In the genomic region with DNA sequence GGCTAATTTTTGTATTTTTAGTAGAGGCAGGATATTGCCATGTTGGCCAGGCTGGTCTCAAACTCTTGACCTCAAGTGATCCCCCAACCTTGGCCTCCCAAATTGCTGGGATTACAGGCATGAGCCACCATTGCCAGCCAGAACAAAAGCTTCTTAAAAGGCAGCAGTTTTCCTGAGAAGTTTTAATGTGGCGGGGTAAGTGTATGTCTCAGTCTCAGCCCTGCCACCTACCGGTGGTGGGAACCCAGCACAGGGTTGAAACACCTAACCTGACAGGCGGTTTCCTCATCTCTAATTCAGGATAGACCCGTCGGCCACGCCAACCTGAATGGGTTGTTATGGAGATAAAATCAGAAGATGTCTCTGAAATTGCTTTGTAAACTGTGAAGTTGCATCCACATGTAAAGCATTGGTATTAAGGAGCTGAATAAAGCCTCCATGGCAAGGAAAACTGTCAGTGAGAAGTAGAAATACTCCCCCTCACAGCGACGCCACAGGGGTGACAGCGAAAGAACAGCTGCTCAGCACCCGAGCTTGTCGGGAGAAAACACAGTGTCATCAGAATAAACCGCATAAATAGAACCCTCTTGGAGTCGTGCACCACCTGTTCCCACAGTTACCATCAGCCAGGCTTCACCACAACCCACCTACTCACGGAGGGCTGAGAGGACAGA, we compare ENCODE assay signal across 9 cellular contexts.
DNase-seq lines count a peak whose midpoint lies in the region; ATAC-seq and TF ChIP-seq lines count a peak whose summit lies in the region.
"Had no signal": no experiment of that assay in that cellular context is flagged by ENCODE, and none has a peak within 500 bp of the region (broad histone marks: within the 10 kb centered on the region; RNA-seq: fewer than 3 reads in every experiment).

No MANE protein-coding gene starts in this region.

- H3K27ac Mint-ChIP-seq in activated naive CD8-positive, alpha-beta T cell treated with anti-CD3 and anti-CD28 coated beads for 36 hours = no peak overlapping the region
- H3K27ac Mint-ChIP-seq in type B pancreatic cell = peak overlapping the region; percentile 39
- H3K27ac Mint-ChIP-seq: effector memory CD8-positive, alpha-beta T cell had no signal

- no peak overlapping the region for H3K4me3 Mint-ChIP-seq in activated naive CD8-positive, alpha-beta T cell treated with anti-CD3 and anti-CD28 coated beads for 36 hours
- no peak overlapping the region for H3K4me3 Mint-ChIP-seq in type B pancreatic cell
- H3K4me3 Mint-ChIP-seq: effector memory CD8-positive, alpha-beta T cell had no signal

- no peaks in the 10 kb centered on the region for H3K27me3 ChIP-seq in AG04450 (ENCODE audit: control insufficient read depth, insufficient read depth, low read length)

- POLR2A ChIA-PET in AG04450 (lab: Yijun Ruan, JAX) = no interaction called here

- H3K9me3 ChIP-seq in AG04450 (ENCODE audit: control insufficient read depth, insufficient read depth, low read length) = no peaks in the 10 kb centered on the region

- H3K27ac ChIP-seq in AG04450 (ENCODE audit: low read depth, low read length) = no peak overlapping the region

- H3K4me1 Mint-ChIP-seq in activated naive CD8-positive, alpha-beta T cell treated with anti-CD3 and anti-CD28 coated beads for 36 hours = no peaks in the 10 kb centered on the region
- H3K4me1 Mint-ChIP-seq in type B pancreatic cell (ENCODE audit: unreplicated experiment) = peaks cover 44% of the 10 kb centered on the region

- H3K9me3 Mint-ChIP-seq in activated naive CD8-positive, alpha-beta T cell treated with anti-CD3 and anti-CD28 coated beads for 36 hours = no peaks in the 10 kb centered on the region
- H3K9me3 Mint-ChIP-seq in type B pancreatic cell = peaks cover 6% of the 10 kb centered on the region
- H3K9me3 Mint-ChIP-seq: effector memory CD8-positive, alpha-beta T cell had no signal

- no peak overlapping the region for H3K4me3 ChIP-seq in AG04450 (ENCODE audit: low read depth, low read length)

- no peaks in the 10 kb centered on the region for H3K27me3 Mint-ChIP-seq in activated naive CD8-positive, alpha-beta T cell treated with anti-CD3 and anti-CD28 coated beads for 36 hours
- no peaks in the 10 kb centered on the region for H3K27me3 Mint-ChIP-seq in type B pancreatic cell

- CTCF ChIA-PET in AG04450 (lab: Charles Lee) = interaction anchor here (0.8 to 2.2 kb wide), 5 partner anchors 9 to 515 kb away, joined by 3 to 7 read pairs (median 3); no protein-coding TSS in a partner anchor

- ATAC-seq in GM18873 (IDR thresholded peaks at IDR 0.05; ENCODE audit: low FRiP score, unreplicated experiment) = no peak
- ATAC-seq in HG02970 (IDR thresholded peaks at IDR 0.05; ENCODE audit: low FRiP score, unreplicated experiment) = no peak
- ATAC-seq: effector memory CD8-positive, alpha-beta T cell had no signal

- TF ChIP-seq CTCF in AG04450 (IDR thresholded peaks at IDR 0.05; ENCODE audit: low read depth, low read length) = peak; percentile 51
- peak; percentile 79 for TF ChIP-seq CTCF in GM12874 (IDR thresholded peaks at IDR 0.05; ENCODE audit: insufficient read depth, low read depth, low read length)
- TF ChIP-seq CTCF in type B pancreatic cell (conservative IDR thresholded peaks at IDR 0.05) = peak; percentile 73

- H3K36me3 Mint-ChIP-seq in activated naive CD8-positive, alpha-beta T cell treated with anti-CD3 and anti-CD28 coated beads for 36 hours = no peaks in the 10 kb centered on the region
- no peaks in the 10 kb centered on the region for H3K36me3 Mint-ChIP-seq in type B pancreatic cell

- no peak for DNase-seq in AG04450 (ENCODE audit: low read depth, low spot score)
- DNase-seq in NCI-H146 treated with DMSO at 0.1 percent for 48 hours (lab: John Stamatoyannopoulos, UW; ENCODE audit: unreplicated experiment) = peak; percentile 27
- DNase-seq in activated naive CD8-positive, alpha-beta T cell treated with anti-CD3 and anti-CD28 coated beads for 36 hours = peak; percentile 3
- DNase-seq in iPS-NIHi7 (ENCODE audit: extremely low spot score) = peak; percentile 74
- no peak for DNase-seq in type B pancreatic cell (ENCODE audit: extremely low spot score, unreplicated experiment)

Comparison
In these comparisons a context has a peak if more than half of its experiments do, and no peak if none do; other contexts are left out.
1. DNase-seq: peak in NCI-H146 treated with DMSO at 0.1 percent for 48 hours (single experiment), activated naive CD8-positive, alpha-beta T cell treated with anti-CD3 and anti-CD28 coated beads for 36 hours (single experiment) and iPS-NIHi7 (single experiment); none in AG04450 (single experiment) and type B pancreatic cell (single experiment).
2. Peak in every context shown above with its lines, with median percentiles within 50 percentile points of each other: CTCF ChIP-seq.